Comparison of ENCODE assay signal across 9 cellular contexts in the genomic region with DNA sequence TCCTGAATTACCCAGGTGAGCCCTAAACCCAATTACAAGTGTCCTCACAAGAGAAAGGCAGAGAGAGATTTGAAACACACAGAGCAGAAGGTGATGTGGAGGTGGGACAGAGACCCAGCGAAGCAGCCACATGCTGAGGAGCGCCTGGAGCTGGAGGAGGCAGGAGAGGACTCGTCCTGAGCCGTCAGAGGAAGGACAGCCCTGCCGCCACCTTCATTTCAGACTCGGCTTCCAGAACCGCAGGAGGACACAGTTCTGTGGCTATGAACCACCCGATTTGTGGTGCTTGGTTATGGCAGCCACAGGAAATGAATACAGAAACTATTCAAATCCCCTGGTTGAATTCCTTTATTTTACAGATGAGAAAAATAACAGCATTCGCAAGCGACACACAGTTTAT. TPM values are rescaled to one million over a fixed set of nuclear protein-coding genes. Genes with fewer than 3 reads are reported as not detected.
DNase-seq lines count a peak whose midpoint lies in the region; ATAC-seq and TF ChIP-seq lines count a peak whose summit lies in the region.
"Had no signal": no experiment of that assay in that cellular context is flagged by ENCODE, and none has a peak within 500 bp of the region (broad histone marks: within the 10 kb centered on the region; RNA-seq: fewer than 3 reads in every experiment).

No MANE protein-coding gene starts in this region.

- no peaks in the 10 kb centered on the region for H3K36me3 Mint-ChIP-seq in HFFc6 (ENCODE audit: low read depth)
- no peaks in the 10 kb centered on the region for H3K36me3 Mint-ChIP-seq in activated CD8-positive, alpha-beta T cell treated with anti-CD3 and anti-CD28 coated beads for 36 hours (ENCODE audit: low read depth)
- no peaks in the 10 kb centered on the region for H3K36me3 Mint-ChIP-seq in natural killer cell treated with Interleukin-12 subunit alpha and Interleukin-12 subunit beta and Interleukin-15 and Interleukin-18, amount 100 ng/mL, for 72 hours

- no peak overlapping the region for H3K27ac ChIP-seq in DOHH2 (ENCODE audit: low read depth, low read length)

- peaks cover 20% of the 10 kb centered on the region for H3K4me1 Mint-ChIP-seq in HFFc6 (ENCODE audit: low read depth)
- H3K4me1 Mint-ChIP-seq in activated CD8-positive, alpha-beta T cell treated with anti-CD3 and anti-CD28 coated beads for 36 hours (ENCODE audit: low read depth), result peaks cover 18% of the 10 kb centered on the region
- H3K4me1 Mint-ChIP-seq in natural killer cell treated with Interleukin-12 subunit alpha and Interleukin-12 subunit beta and Interleukin-15 and Interleukin-18, amount 100 ng/mL, for 72 hours (ENCODE audit: low read depth in 2 of 2), result peaks cover 21 to 23% of the 10 kb centered on the region in 2 donors

- CTCF ChIA-PET in activated CD8-positive, alpha-beta T cell treated with anti-CD3 and anti-CD28 coated beads for 36 hours (lab: Charles Lee), result interaction anchor here (1.0 to 3.0 kb wide), 5 partner anchors 13 to 472 kb away, joined by 3 to 16 read pairs (median 7); no protein-coding TSS in a partner anchor

- no peaks in the 10 kb centered on the region for H4K20me1 ChIP-seq in DOHH2 (ENCODE audit: control insufficient read depth, insufficient read depth, low read depth, low read length)

- peaks cover 14% of the 10 kb centered on the region for H3K4me1 ChIP-seq in DOHH2 (ENCODE audit: control insufficient read depth, low read length)

- H3K79me2 ChIP-seq in DOHH2 (ENCODE audit: control insufficient read depth, low read length), result no peaks in the 10 kb centered on the region

- no peaks in the 10 kb centered on the region for H3K9me2 ChIP-seq in DOHH2 (replicated peaks; ENCODE audit: control insufficient read depth, low read length)

- POLR2A ChIA-PET in activated CD8-positive, alpha-beta T cell treated with anti-CD3 and anti-CD28 coated beads for 36 hours (lab: Charles Lee), result interaction anchor here (1.5 kb wide), 1 partner anchor 18 kb away, joined by 3 read pairs; no protein-coding TSS in a partner anchor

- H3K27me3 ChIP-seq in DOHH2 (ENCODE audit: control insufficient read depth, low read length), result peaks cover 8% of the 10 kb centered on the region; the same call in 1 of the 2 replicates
- H3K27me3 ChIP-seq: heart left ventricle had no signal

- no peak overlapping the region for H3K27ac Mint-ChIP-seq in HFFc6
- peak overlapping the region; percentile 76 for H3K27ac Mint-ChIP-seq in activated CD8-positive, alpha-beta T cell treated with anti-CD3 and anti-CD28 coated beads for 36 hours
- H3K27ac Mint-ChIP-seq in natural killer cell treated with Interleukin-12 subunit alpha and Interleukin-12 subunit beta and Interleukin-15 and Interleukin-18, amount 100 ng/mL, for 72 hours, result peak overlapping the region; percentile 61 to 90

- no peaks in the 10 kb centered on the region for H3K36me3 ChIP-seq in DOHH2 (ENCODE audit: control insufficient read depth, low read length)
- H3K36me3 ChIP-seq: heart left ventricle had no signal

- no peaks in the 10 kb centered on the region for H3K9me3 ChIP-seq in DOHH2 (ENCODE audit: control insufficient read depth, insufficient read depth, low read length)
- H3K9me3 ChIP-seq: heart left ventricle had no signal

- DNase-seq in HFFc6 (no peak), NCI-H82 treated with DMSO at 0.1 percent for 48 hours (lab: John Stamatoyannopoulos, UW; ENCODE audit: unreplicated experiment) (no peak), GDM1 (lab: John Stamatoyannopoulos, UW) (no peak)
- DNase-seq in activated CD8-positive, alpha-beta T cell treated with anti-CD3 and anti-CD28 coated beads for 36 hours, result peak; percentile 5
- no peak for DNase-seq in natural killer cell treated with Interleukin-12 subunit alpha and Interleukin-12 subunit beta and Interleukin-15 and Interleukin-18, amount 100 ng/mL, for 72 hours (ENCODE audit: low spot score)
- DNase-seq: heart left ventricle had no signal

- peak; percentile 13 for ATAC-seq in activated CD8-positive, alpha-beta T cell treated with anti-CD3 and anti-CD28 coated beads for 36 hours
- ATAC-seq in natural killer cell treated with Interleukin-12 subunit alpha and Interleukin-12 subunit beta and Interleukin-15 and Interleukin-18, amount 100 ng/mL, for 72 hours, result peak in 1 of 2 donors; percentile 50
- no peak for ATAC-seq in HG02610 (IDR thresholded peaks at IDR 0.05; ENCODE audit: unreplicated experiment)
- no peak for ATAC-seq in activated CD4-positive, CD25-positive, alpha-beta regulatory T cell treated with anti-CD3 and anti-CD28 coated beads, Interleukin-2, amount 50 U/mL, for 24 hours

- peaks cover 15% of the 10 kb centered on the region for H3K27me3 Mint-ChIP-seq in HFFc6 (ENCODE audit: insufficient read depth)
- no peaks in the 10 kb centered on the region for H3K27me3 Mint-ChIP-seq in activated CD8-positive, alpha-beta T cell treated with anti-CD3 and anti-CD28 coated beads for 36 hours
- H3K27me3 Mint-ChIP-seq in natural killer cell treated with Interleukin-12 subunit alpha and Interleukin-12 subunit beta and Interleukin-15 and Interleukin-18, amount 100 ng/mL, for 72 hours, result peaks cover 0 to 9% of the 10 kb centered on the region in 2 donors

- no peaks in the 10 kb centered on the region for H3F3A ChIP-seq in DOHH2 (ENCODE audit: control insufficient read depth, insufficient read depth)

- H3K9me3 Mint-ChIP-seq in HFFc6, result no peaks in the 10 kb centered on the region
- H3K9me3 Mint-ChIP-seq in activated CD8-positive, alpha-beta T cell treated with anti-CD3 and anti-CD28 coated beads for 36 hours, result no peaks in the 10 kb centered on the region
- H3K9me3 Mint-ChIP-seq in natural killer cell treated with Interleukin-12 subunit alpha and Interleukin-12 subunit beta and Interleukin-15 and Interleukin-18, amount 100 ng/mL, for 72 hours, result no peaks in the 10 kb centered on the region

- peak overlapping the region; percentile 64 for H3K4me2 ChIP-seq in DOHH2 (ENCODE audit: low read length)

- no peak for TF ChIP-seq CTCF in DOHH2 (IDR thresholded peaks at IDR 0.05; ENCODE audit: low read depth, low read length, poor library complexity, severe bottlenecking)
- TF ChIP-seq CTCF in HFFc6 (IDR thresholded peaks at IDR 0.05), result no peak
- no peak for TF ChIP-seq CTCF in activated CD8-positive, alpha-beta T cell treated with anti-CD3 and anti-CD28 coated beads for 36 hours (IDR thresholded peaks at IDR 0.05)

- H3K4me3 Mint-ChIP-seq in HFFc6, result peak overlapping the region; percentile 6; the same call in 1 of the 2 replicates
- peak overlapping the region; percentile 69 for H3K4me3 Mint-ChIP-seq in activated CD8-positive, alpha-beta T cell treated with anti-CD3 and anti-CD28 coated beads for 36 hours
- H3K4me3 Mint-ChIP-seq in natural killer cell treated with Interleukin-12 subunit alpha and Interleukin-12 subunit beta and Interleukin-15 and Interleukin-18, amount 100 ng/mL, for 72 hours, result peak overlapping the region; percentile 63

- intact Hi-C loops in activated CD8-positive, alpha-beta T cell treated with anti-CD3 and anti-CD28 coated beads for 36 hours (cut with micrococcal nuclease), result no loop called here

- peak overlapping the region; percentile 45 for H3K4me3 ChIP-seq in DOHH2 (ENCODE audit: low read length)

RNA-seq across cellular contexts. Expression of a gene that starts 16.4 kb away (rescaled TPM):
- not detected for total RNA-seq in HFFc6 (2021; fragmentation: NEBNext Ultra II Directional; extraction: Animal tissue kit (Norgen Biotek cat#: 25700))
- total RNA-seq in activated CD8-positive, alpha-beta T cell treated with anti-CD3 and anti-CD28 coated beads for 36 hours, result 1 to 10 TPM; 1.2 to 1.4 TPM
- total RNA-seq in natural killer cell treated with Interleukin-12 subunit alpha and Interleukin-12 subunit beta and Interleukin-15 and Interleukin-18, amount 100 ng/mL, for 72 hours, result 1 to 10 TPM; 1.4 to 4.9 TPM

Comparison
In these comparisons a context has a peak if more than half of its experiments do, and no peak if none do; other contexts are left out.
1. H3K4me3 Mint-ChIP-seq: peak in every context shown above with its lines; median percentile 69 in activated CD8-positive, alpha-beta T cell treated with anti-CD3 and anti-CD28 coated beads for 36 hours; 63 in natural killer cell treated with Interleukin-12 subunit alpha and Interleukin-12 subunit beta and Interleukin-15 and Interleukin-18, amount 100 ng/mL, for 72 hours; 6 in HFFc6.